1 cellular context compared by ENCODE assay signal in genomic region chr7:155296788-155297516, GRCh38.
TF ChIP-seq lines count a peak whose summit lies in the region.

No MANE protein-coding gene starts in this region.

TF ChIP-seq in K562, 482 proteins besides CTCF, POLR2A, EP300 and RAD21 (continued from another document):
- TF ChIP-seq ZBTB11 (CRISPR knock-in tag; IDR thresholded peaks at IDR 0.05) = peak in 1 of 3 experiments; percentile 36; a peak in 2 of 6 replicates
- peak; percentile 78 for TF ChIP-seq ATF3 (IDR thresholded peaks at IDR 0.05)
- peak; percentile 40; the same call in 1 of the 2 replicates for TF ChIP-seq ATF3 (CRISPR knock-in tag; conservative IDR thresholded peaks at IDR 0.05)
- TF ChIP-seq ZNF609 (CRISPR knock-in tag; IDR thresholded peaks at IDR 0.05; ENCODE audit: borderline replicate concordance) = 0 out of 2 replicates have a peak, but pooled peaks have one; percentile 46
- TF ChIP-seq NR3C1 (CRISPR knock-in tag; IDR thresholded peaks at IDR 0.05) = 0 out of 2 replicates have a peak, but pooled peaks have one; percentile 51
- peak; percentile 80; the same call in 1 of the 2 replicates for TF ChIP-seq OTX1 (CRISPR knock-in tag; IDR thresholded peaks at IDR 0.05)
- peak; percentile 54; the same call in 1 of the 2 replicates for TF ChIP-seq HNRNPL (IDR thresholded peaks at IDR 0.05; ENCODE audit: low read depth, low read length)
- 0 out of 2 replicates have a peak, but pooled peaks have one; percentile 62 for TF ChIP-seq POLR2AphosphoS2 (IDR thresholded peaks at IDR 0.05; ENCODE audit: low read length)
- 0 out of 2 replicates have a peak, but pooled peaks have one; percentile 37 for TF ChIP-seq ZNF134 (CRISPR knock-in tag; conservative IDR thresholded peaks at IDR 0.05)
- TF ChIP-seq HES1 (IDR thresholded peaks at IDR 0.05; ENCODE audit: low read depth) = peak; percentile 78; the same call in 1 of the 2 replicates
- no peak for TF ChIP-seq SRSF9 (IDR thresholded peaks at IDR 0.05; ENCODE audit: borderline replicate concordance, low read depth, low read length)
- TF ChIP-seq FOXA3 (CRISPR knock-in tag; conservative IDR thresholded peaks at IDR 0.05 in 1 of 2, IDR thresholded peaks at IDR 0.05 in 1 of 2) = peak in 1 of 2 experiments; percentile 7; a peak in 1 of 4 replicates
- TF ChIP-seq ZNF232 (CRISPR knock-in tag; IDR thresholded peaks at IDR 0.05) = 0 out of 2 replicates have a peak, but pooled peaks have one; percentile 56
- peak; percentile 79; the same call in 1 of the 2 replicates for TF ChIP-seq ZFPM2 (CRISPR knock-in tag; IDR thresholded peaks at IDR 0.05)
- no peak; the same call in 1 of the 2 replicates for TF ChIP-seq ZNF41 (CRISPR knock-in tag; conservative IDR thresholded peaks at IDR 0.05)
- TF ChIP-seq ZNF583 (CRISPR knock-in tag; IDR thresholded peaks at IDR 0.05) = 0 out of 2 replicates have a peak, but pooled peaks have one; percentile 36
- peak; percentile 78 for TF ChIP-seq BRD4 (IDR thresholded peaks at IDR 0.05)
- TF ChIP-seq DMBX1 (CRISPR knock-in tag; IDR thresholded peaks at IDR 0.05; ENCODE audit: borderline replicate concordance) = peak; percentile 16; the same call in 1 of the 2 replicates
- peak; percentile 78 for TF ChIP-seq CBFB (CRISPR knock-in tag; IDR thresholded peaks at IDR 0.05)
- no peak for TF ChIP-seq TFE3 (CRISPR knock-in tag; IDR thresholded peaks at IDR 0.05)
- TF ChIP-seq ATF2 (CRISPR knock-in tag; IDR thresholded peaks at IDR 0.05) = no peak
- TF ChIP-seq EP400 (IDR thresholded peaks at IDR 0.05) = peak; percentile 76
- 0 out of 2 replicates have a peak, but pooled peaks have one; percentile 54 for TF ChIP-seq LEF1 (IDR thresholded peaks at IDR 0.05)
- no peak for TF ChIP-seq ZNF699 (CRISPR knock-in tag; IDR thresholded peaks at IDR 0.05; ENCODE audit: insufficient replicate concordance)
- no peak for TF ChIP-seq PTRF (tag; IDR thresholded peaks at IDR 0.05)
- TF ChIP-seq TEAD1 (CRISPR knock-in tag; IDR thresholded peaks at IDR 0.05) = 0 out of 4 replicates have a peak, but pooled peaks have one; percentile 30 to 48
- no peak for TF ChIP-seq ZFP30 (CRISPR knock-in tag; IDR thresholded peaks at IDR 0.05; ENCODE audit: borderline replicate concordance)
- TF ChIP-seq SMARCA4 (IDR thresholded peaks at IDR 0.05) = peak; percentile 63; the same call in 1 of the 2 replicates
- TF ChIP-seq U2AF1 (optimal IDR thresholded peaks at IDR 0.05; ENCODE audit: low read depth, low read length) = no peak
- TF ChIP-seq FOXP1 (CRISPR knock-in tag; IDR thresholded peaks at IDR 0.05) = peak; percentile 15; the same call in 1 of the 2 replicates
- TF ChIP-seq E2F4 (CRISPR knock-in tag; IDR thresholded peaks at IDR 0.05; ENCODE audit: low read depth) = peak; percentile 74; the same call in 1 of the 2 replicates
- TF ChIP-seq TCF3 (CRISPR knock-in tag; IDR thresholded peaks at IDR 0.05) = peak; percentile 22; the same call in 1 of the 2 replicates
- TF ChIP-seq ETS1 (conservative IDR thresholded peaks at IDR 0.05; ENCODE audit: control insufficient read depth, low read depth, low read length) = no peak; the same call in 1 of the 2 replicates
- peak; percentile 71 for TF ChIP-seq TFAP4 (CRISPR knock-in tag; IDR thresholded peaks at IDR 0.05; ENCODE audit: borderline replicate concordance)
- TF ChIP-seq ZNF445 (CRISPR knock-in tag; IDR thresholded peaks at IDR 0.05; ENCODE audit: low read depth) = no peak
- peak; percentile 72 for TF ChIP-seq ETV5 (CRISPR knock-in tag; IDR thresholded peaks at IDR 0.05; ENCODE audit: low read depth)
- TF ChIP-seq CSDE1 (IDR thresholded peaks at IDR 0.05) = no peak
- TF ChIP-seq RBM25 (IDR thresholded peaks at IDR 0.05; ENCODE audit: low read depth, low read length, severe bottlenecking) = no peak
- peak; percentile 40; the same call in 1 of the 2 replicates for TF ChIP-seq ZNF143 (CRISPR knock-in tag; IDR thresholded peaks at IDR 0.05)
- TF ChIP-seq ZNF165 (CRISPR knock-in tag; IDR thresholded peaks at IDR 0.05; ENCODE audit: borderline replicate concordance) = no peak; the same call in 1 of the 2 replicates
- TF ChIP-seq HNRNPLL (IDR thresholded peaks at IDR 0.05; ENCODE audit: low read depth, low read length, poor library complexity, severe bottlenecking) = peak; percentile 68
- no peak for TF ChIP-seq GTF2A2 (tag; IDR thresholded peaks at IDR 0.05)
- TF ChIP-seq FOXM1 (IDR thresholded peaks at IDR 0.05; ENCODE audit: low read depth) = no peak
- TF ChIP-seq FOXM1 (CRISPR knock-in tag; IDR thresholded peaks at IDR 0.05; ENCODE audit: low read depth) = 0 out of 2 replicates have a peak, but pooled peaks have one; percentile 42
- TF ChIP-seq CREM (IDR thresholded peaks at IDR 0.05; ENCODE audit: low read depth) = 0 out of 2 replicates have a peak, but pooled peaks have one; percentile 58
- TF ChIP-seq HDAC2 (IDR thresholded peaks at IDR 0.05) = peak; percentile 83
- peak; percentile 81 for TF ChIP-seq DPF2 (IDR thresholded peaks at IDR 0.05)
